1 cellular context compared by ENCODE assay signal in genomic region chr16:47970291-47970931, GRCh38.
TF ChIP-seq lines count a peak whose summit lies in the region.

No MANE protein-coding gene starts in this region.

TF ChIP-seq in neural cell, 6 proteins besides CTCF, POLR2A, EP300 and RAD21:
- TF ChIP-seq, protein P1, sequence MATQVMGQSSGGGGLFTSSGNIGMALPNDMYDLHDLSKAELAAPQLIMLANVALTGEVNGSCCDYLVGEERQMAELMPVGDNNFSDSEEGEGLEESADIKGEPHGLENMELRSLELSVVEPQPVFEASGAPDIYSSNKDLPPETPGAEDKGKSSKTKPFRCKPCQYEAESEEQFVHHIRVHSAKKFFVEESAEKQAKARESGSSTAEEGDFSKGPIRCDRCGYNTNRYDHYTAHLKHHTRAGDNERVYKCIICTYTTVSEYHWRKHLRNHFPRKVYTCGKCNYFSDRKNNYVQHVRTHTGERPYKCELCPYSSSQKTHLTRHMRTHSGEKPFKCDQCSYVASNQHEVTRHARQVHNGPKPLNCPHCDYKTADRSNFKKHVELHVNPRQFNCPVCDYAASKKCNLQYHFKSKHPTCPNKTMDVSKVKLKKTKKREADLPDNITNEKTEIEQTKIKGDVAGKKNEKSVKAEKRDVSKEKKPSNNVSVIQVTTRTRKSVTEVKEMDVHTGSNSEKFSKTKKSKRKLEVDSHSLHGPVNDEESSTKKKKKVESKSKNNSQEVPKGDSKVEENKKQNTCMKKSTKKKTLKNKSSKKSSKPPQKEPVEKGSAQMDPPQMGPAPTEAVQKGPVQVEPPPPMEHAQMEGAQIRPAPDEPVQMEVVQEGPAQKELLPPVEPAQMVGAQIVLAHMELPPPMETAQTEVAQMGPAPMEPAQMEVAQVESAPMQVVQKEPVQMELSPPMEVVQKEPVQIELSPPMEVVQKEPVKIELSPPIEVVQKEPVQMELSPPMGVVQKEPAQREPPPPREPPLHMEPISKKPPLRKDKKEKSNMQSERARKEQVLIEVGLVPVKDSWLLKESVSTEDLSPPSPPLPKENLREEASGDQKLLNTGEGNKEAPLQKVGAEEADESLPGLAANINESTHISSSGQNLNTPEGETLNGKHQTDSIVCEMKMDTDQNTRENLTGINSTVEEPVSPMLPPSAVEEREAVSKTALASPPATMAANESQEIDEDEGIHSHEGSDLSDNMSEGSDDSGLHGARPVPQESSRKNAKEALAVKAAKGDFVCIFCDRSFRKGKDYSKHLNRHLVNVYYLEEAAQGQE (IDR thresholded peaks at IDR 0.05; ENCODE audit: borderline replicate concordance): peak; percentile 41
- TF ChIP-seq TAF1 (IDR thresholded peaks at IDR 0.05; ENCODE audit: low read depth) (no peak), SMC3 (conservative IDR thresholded peaks at IDR 0.05; ENCODE audit: poor library complexity) (no peak), EZH2 (IDR thresholded peaks at IDR 0.05; ENCODE audit: borderline replicate concordance, insufficient read depth, low read length, poor library complexity, severe bottlenecking) (no peak), MXI1 (conservative IDR thresholded peaks at IDR 0.05; ENCODE audit: poor library complexity, severe bottlenecking) (no peak), POLR2AphosphoS5 (IDR thresholded peaks at IDR 0.05) (no peak)
